In the genomic region with DNA sequence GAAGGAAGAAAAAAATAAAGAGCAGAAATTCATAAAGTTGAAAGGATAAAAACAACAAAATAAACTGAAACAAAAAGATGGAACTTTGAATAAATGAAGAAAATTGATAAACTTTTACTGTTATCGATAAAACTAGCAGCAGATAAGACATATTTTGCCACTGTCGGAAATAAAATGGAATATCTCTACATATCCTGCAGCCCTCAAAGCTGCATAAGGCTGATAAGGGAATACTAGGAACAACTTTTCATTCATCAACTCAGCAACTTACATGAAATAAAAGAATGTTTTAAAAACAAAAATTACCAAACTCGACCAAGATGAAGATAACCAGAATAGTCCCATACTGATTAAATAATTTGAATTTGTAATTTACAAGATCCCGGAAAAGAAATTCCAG, we compare ENCODE assay signal across 8 cellular contexts. TPM values are rescaled to one million over a fixed set of nuclear protein-coding genes. Genes with fewer than 3 reads are reported as not detected.
"Had no signal": no experiment of that assay in that cellular context is flagged by ENCODE, and none has a peak within 500 bp of the region (broad histone marks: within the 10 kb centered on the region; RNA-seq: fewer than 3 reads in every experiment).

No MANE protein-coding gene starts in this region.

- ATAC-seq: HCT116, HepG2 had no signal

- DNase-seq: GM23248, GOT3, H7, HFFc6 had no signal

RNA-seq across cellular contexts. Expression of gene GRIK1, which starts 48.0 kb away (rescaled TPM):
- total RNA-seq: GM23248, H4, H7, HepG2, HFFc6, HT1080 had no signal
